In the genomic region with DNA sequence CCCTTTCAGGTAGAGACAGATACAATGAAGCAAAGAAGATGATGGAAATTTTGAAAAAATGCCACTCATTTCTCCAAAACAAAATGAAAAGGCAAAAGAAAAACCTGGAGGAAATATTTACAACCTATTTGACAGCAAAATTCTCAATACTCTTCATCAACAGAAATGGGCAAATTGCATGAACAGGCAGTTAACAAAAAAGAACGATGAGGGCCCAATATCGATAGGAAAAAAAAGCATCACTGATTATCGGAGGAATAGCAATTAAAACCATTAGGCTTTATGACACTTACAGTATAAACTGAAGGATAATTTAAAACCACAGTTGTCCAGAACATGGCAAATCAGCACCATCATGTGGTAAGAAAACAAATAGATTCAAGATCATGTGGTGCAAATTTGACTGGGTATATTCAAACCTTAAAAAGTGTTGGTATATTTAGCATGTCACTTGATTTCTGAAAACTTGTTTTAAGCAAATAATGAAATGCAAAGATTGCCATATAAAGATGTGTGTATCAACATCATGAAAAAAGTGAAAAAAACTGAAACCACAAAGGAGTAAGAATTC, we compare ENCODE assay signal across 21 cellular contexts.
DNase-seq lines count a peak whose midpoint lies in the region; ATAC-seq, FAIRE-seq and TF ChIP-seq lines count a peak whose summit lies in the region.
"Had no signal": no experiment of that assay in that cellular context is flagged by ENCODE, and none has a peak within 500 bp of the region (broad histone marks: within the 10 kb centered on the region; RNA-seq: fewer than 3 reads in every experiment).

No MANE protein-coding gene starts in this region.

- H3K36me3 ChIP-seq in HCT116 (ENCODE audit: control insufficient read depth in 1 of 2, insufficient read depth in 2 of 2, low read length in 2 of 2) (peaks cover 0 to 8% of the 10 kb centered on the region in 2 experiments; a peak in 2 of 4 replicates), OCI-LY7 (ENCODE audit: insufficient read depth, low read length) (no peaks in the 10 kb centered on the region; the same call in 1 of the 2 replicates)
- H3K36me3 ChIP-seq: Peyer's patch had no signal

- H3K4me3 ChIP-seq in HCT116 (replicated peaks in 1 of 2; ENCODE audit: low read depth in 1 of 2, low read length in 2 of 2) (no peak overlapping the region), OCI-LY7 (ENCODE audit: low read depth, low read length, poor library complexity, severe bottlenecking) (no peak overlapping the region)
- H3K4me3 ChIP-seq: GM12878, Peyer's patch had no signal

- H3K79me2 ChIP-seq in HCT116 (ENCODE audit: insufficient read depth, low read length) (peaks cover 90% of the 10 kb centered on the region), OCI-LY7 (ENCODE audit: insufficient read depth, low read depth, low read length) (no peaks in the 10 kb centered on the region)

- no peak for FAIRE-seq in GM19239 (lab: Jason Lieb, UNC)
- FAIRE-seq: GM12878, H1 had no signal

- no peak for TF ChIP-seq POLR2A in HCT116 (IDR thresholded peaks at IDR 0.05; ENCODE audit: borderline replicate concordance, extremely low read depth, insufficient read depth, insufficient read length)

- H3K4me1 ChIP-seq in HCT116 (ENCODE audit: control insufficient read depth in 1 of 2, insufficient read depth in 2 of 2, low read length in 2 of 2) (no peaks in the 10 kb centered on the region), OCI-LY7 (ENCODE audit: insufficient read depth, low read length, poor library complexity, severe bottlenecking) (no peaks in the 10 kb centered on the region)
- H3K4me1 ChIP-seq: Peyer's patch had no signal

- intact Hi-C loops in HCT116 (cut with micrococcal nuclease) (no loop called here), OCI-LY7 (cut with micrococcal nuclease; ENCODE audit: unreplicated experiment) (no loop called here)

- TF ChIP-seq RAD21 in HCT116 (IDR thresholded peaks at IDR 0.05; ENCODE audit: low read depth): peak; percentile 20; the same call in 1 of the 2 replicates

- H3K9me3 ChIP-seq in HCT116 (ENCODE audit: control insufficient read depth in 1 of 2, insufficient read depth in 1 of 2, low read depth in 1 of 2, low read length in 2 of 2) (no peaks in the 10 kb centered on the region), OCI-LY7 (ENCODE audit: low read length) (peaks cover 6% of the 10 kb centered on the region; the same call in 1 of the 2 replicates)
- H3K9me3 ChIP-seq: Peyer's patch had no signal

- POLR2A ChIA-PET in HCT116 (lab: Charles Lee): no interaction called here
- POLR2A ChIA-PET in OCI-LY7 (lab: Charles Lee): no interaction called here

- H2AFZ ChIP-seq in HCT116 (ENCODE audit: low read depth, low read length, poor library complexity, severe bottlenecking) (no peak overlapping the region), OCI-LY7 (ENCODE audit: low read length) (no peak overlapping the region)

- CTCF ChIA-PET in HCT116 (lab: Charles Lee) (no interaction called here), OCI-LY7 (lab: Charles Lee; ENCODE audit: unreplicated experiment) (no interaction called here)

- DNase-seq in NCI-H2171 treated with DMSO at 0.1 percent for 48 hours (lab: John Stamatoyannopoulos, UW) (peak; percentile 15), NCI-H2171 (lab: John Stamatoyannopoulos, UW) (no peak), HCT116 (ENCODE audit: low read depth, low spot score) (no peak), OCI-LY7 (ENCODE audit: low spot score) (no peak), kidney glomerular epithelial cell (lab: John Stamatoyannopoulos, UW) (peak; percentile 0), GM19239 (ENCODE audit: insufficient read length, low spot score) (no peak), NCI-H2196 treated with DMSO at 0.1 percent for 48 hours (lab: John Stamatoyannopoulos, UW; ENCODE audit: unreplicated experiment) (no peak), GOT3 (lab: John Stamatoyannopoulos, UW) (no peak)
- DNase-seq: CD8-positive, alpha-beta memory T cell; DMS79; HFFc6; NCI-H1105 treated with DMSO at 0.1 percent for 48 hours; NCI-H1694; NCI-H2081; NCI-H345; Peyer's patch had no signal

- ATAC-seq in HCT116: no peak
- ATAC-seq: GM12878, SK-N-SH treated with all-trans-retinoic acid at 6 μM for 48 hours, T-cell had no signal

- H3K9me2 ChIP-seq in HCT116 (ENCODE audit: insufficient read depth): no peaks in the 10 kb centered on the region
- no peaks in the 10 kb centered on the region for H3K9me2 ChIP-seq in OCI-LY7 (ENCODE audit: insufficient read depth, low read length)

- no peak overlapping the region for H3K27ac ChIP-seq in HCT116 (ENCODE audit: low read depth, low read length)
- no peak overlapping the region for H3K27ac ChIP-seq in OCI-LY7 (ENCODE audit: low read depth, low read length, poor library complexity, severe bottlenecking)
- H3K27ac ChIP-seq: C4-2B, Peyer's patch had no signal

- BruUV-seq in HCT116 (replicated peaks; lab: Mats Ljungman, UMichigan): no TSS peak
- no TSS peak for BruUV-seq in OCI-LY7 (replicated peaks; lab: Mats Ljungman, UMichigan)

- TF ChIP-seq CTCF in HCT116 (IDR thresholded peaks at IDR 0.05 in 2 of 3, conservative IDR thresholded peaks at IDR 0.05 in 1 of 3; ENCODE audit: borderline replicate concordance in 1 of 3, insufficient read depth in 1 of 3, low read depth in 2 of 3, low read length in 2 of 3) (peak in 1 of 3 experiments; percentile 12; a peak in 1 of 6 replicates), OCI-LY7 (conservative IDR thresholded peaks at IDR 0.05; ENCODE audit: low read length) (peak; percentile 54)

- no peaks in the 10 kb centered on the region for H3K27me3 ChIP-seq in HCT116 (ENCODE audit: insufficient read depth, low read length)
- H3K27me3 ChIP-seq: Peyer's patch had no signal

- no peak overlapping the region for H3K9ac ChIP-seq in HCT116 (ENCODE audit: low read length)

- RAD21 ChIA-PET in HCT116 (lab: Charles Lee; ENCODE audit: low non-redundant PET in 1 of 2, low total read pairs in 2 of 2, uncharacterized antibody in 2 of 2, unreplicated experiment in 2 of 2): no interaction called here

- H3K4me2 ChIP-seq in HCT116 (ENCODE audit: low read length) (no peak overlapping the region), OCI-LY7 (ENCODE audit: low read length) (no peak overlapping the region)

- H4K20me1 ChIP-seq in HCT116 (ENCODE audit: insufficient read depth) (no peaks in the 10 kb centered on the region), OCI-LY7 (ENCODE audit: insufficient read depth, low read length) (no peaks in the 10 kb centered on the region)

TF ChIP-seq in HCT116, 20 proteins besides CTCF, POLR2A, EP300 and RAD21:
- TF ChIP-seq ZNF274 (IDR thresholded peaks at IDR 0.05; ENCODE audit: low read depth, low read length) (no peak), ELF1 (IDR thresholded peaks at IDR 0.05; ENCODE audit: borderline replicate concordance, low read depth) (no peak), SRF (IDR thresholded peaks at IDR 0.05; ENCODE audit: low read depth) (no peak), FOSL1 (IDR thresholded peaks at IDR 0.05; ENCODE audit: low read depth) (no peak), ZFX (IDR thresholded peaks at IDR 0.05) (no peak), YY1 (IDR thresholded peaks at IDR 0.05; ENCODE audit: extremely low read depth, insufficient replicate concordance, low read depth, low read length) (no peak), CBX3 (IDR thresholded peaks at IDR 0.05; ENCODE audit: low read depth) (no peak), JUND (IDR thresholded peaks at IDR 0.05) (no peak), SP1 (IDR thresholded peaks at IDR 0.05; ENCODE audit: low read depth) (no peak), POLR2AphosphoS5 (IDR thresholded peaks at IDR 0.05; ENCODE audit: low read depth, low read length) (no peak), EZH2phosphoT487 (IDR thresholded peaks at IDR 0.05; ENCODE audit: borderline replicate concordance) (no peak), CEBPB (IDR thresholded peaks at IDR 0.05; ENCODE audit: low read depth) (no peak)
- TF ChIP-seq, protein P1, sequence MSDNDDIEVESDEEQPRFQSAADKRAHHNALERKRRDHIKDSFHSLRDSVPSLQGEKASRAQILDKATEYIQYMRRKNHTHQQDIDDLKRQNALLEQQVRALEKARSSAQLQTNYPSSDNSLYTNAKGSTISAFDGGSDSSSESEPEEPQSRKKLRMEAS (IDR thresholded peaks at IDR 0.05): no peak
- TF ChIP-seq, protein P2, sequence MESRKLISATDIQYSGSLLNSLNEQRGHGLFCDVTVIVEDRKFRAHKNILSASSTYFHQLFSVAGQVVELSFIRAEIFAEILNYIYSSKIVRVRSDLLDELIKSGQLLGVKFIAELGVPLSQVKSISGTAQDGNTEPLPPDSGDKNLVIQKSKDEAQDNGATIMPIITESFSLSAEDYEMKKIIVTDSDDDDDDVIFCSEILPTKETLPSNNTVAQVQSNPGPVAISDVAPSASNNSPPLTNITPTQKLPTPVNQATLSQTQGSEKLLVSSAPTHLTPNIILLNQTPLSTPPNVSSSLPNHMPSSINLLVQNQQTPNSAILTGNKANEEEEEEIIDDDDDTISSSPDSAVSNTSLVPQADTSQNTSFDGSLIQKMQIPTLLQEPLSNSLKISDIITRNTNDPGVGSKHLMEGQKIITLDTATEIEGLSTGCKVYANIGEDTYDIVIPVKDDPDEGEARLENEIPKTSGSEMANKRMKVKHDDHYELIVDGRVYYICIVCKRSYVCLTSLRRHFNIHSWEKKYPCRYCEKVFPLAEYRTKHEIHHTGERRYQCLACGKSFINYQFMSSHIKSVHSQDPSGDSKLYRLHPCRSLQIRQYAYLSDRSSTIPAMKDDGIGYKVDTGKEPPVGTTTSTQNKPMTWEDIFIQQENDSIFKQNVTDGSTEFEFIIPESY (IDR thresholded peaks at IDR 0.05; ENCODE audit: extremely low read depth, insufficient replicate concordance, low read length): no peak
- TF ChIP-seq, protein P3, sequence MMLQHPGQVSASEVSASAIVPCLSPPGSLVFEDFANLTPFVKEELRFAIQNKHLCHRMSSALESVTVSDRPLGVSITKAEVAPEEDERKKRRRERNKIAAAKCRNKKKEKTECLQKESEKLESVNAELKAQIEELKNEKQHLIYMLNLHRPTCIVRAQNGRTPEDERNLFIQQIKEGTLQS (IDR thresholded peaks at IDR 0.05): no peak
TF ChIP-seq in HCT116: peak in this region for 0.

Comparison
In these comparisons a context has a peak if more than half of its experiments do, and no peak if none do; other contexts are left out.
1. DNase-seq: peak in NCI-H2171 treated with DMSO at 0.1 percent for 48 hours (single experiment) and kidney glomerular epithelial cell (single experiment); none in NCI-H2171 (single experiment), HCT116 (single experiment), OCI-LY7 (single experiment), GM19239 (single experiment), NCI-H2196 treated with DMSO at 0.1 percent for 48 hours (single experiment) and GOT3 (single experiment).